8 cellular contexts compared by ENCODE assay signal in the genomic region with DNA sequence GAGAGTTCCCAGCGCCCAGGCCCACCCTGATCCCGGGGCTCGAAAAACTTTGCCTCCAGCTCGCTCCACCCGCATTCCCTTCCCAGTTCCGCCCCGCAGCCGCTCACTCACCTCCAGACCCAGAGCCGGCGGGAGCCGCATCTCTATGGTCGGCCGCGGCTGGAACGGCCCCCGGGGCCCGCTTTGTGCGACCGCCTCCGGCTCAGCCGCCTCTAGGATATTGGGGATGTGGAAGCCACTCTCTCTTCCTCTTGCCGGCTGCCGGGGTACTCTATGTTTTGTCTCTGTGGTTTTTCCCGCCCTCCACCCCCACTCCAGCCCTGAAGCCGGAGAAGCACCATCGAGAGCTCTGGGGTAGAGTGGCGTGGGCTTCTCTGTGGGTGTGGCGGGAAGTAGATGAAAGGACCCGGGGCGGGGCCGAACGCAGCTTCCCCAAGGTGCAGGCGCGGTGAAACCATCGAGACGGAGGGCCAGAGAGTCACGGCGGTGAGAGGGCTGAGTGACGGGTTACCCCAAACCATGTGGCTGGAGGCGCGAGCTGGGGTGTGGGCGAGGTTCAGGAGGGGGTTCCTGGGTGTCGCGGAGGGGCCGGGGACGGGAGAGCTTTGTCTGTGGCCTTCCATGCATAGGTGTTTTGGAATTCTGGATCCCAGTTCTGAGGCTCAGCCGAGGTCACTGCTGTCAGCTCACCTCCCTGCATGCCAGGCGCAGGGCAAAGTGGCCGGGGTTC. TPM values are rescaled to one million over a fixed set of nuclear protein-coding genes. Genes with fewer than 3 reads are reported as not detected.
DNase-seq lines count a peak whose midpoint lies in the region; ATAC-seq and TF ChIP-seq lines count a peak whose summit lies in the region.

BCS1L (plus strand) TSS at position 426 of the 730 bp plus-strand sequence. CDS start 1,305 bp downstream, outside the sequence.
A gene with protein sequence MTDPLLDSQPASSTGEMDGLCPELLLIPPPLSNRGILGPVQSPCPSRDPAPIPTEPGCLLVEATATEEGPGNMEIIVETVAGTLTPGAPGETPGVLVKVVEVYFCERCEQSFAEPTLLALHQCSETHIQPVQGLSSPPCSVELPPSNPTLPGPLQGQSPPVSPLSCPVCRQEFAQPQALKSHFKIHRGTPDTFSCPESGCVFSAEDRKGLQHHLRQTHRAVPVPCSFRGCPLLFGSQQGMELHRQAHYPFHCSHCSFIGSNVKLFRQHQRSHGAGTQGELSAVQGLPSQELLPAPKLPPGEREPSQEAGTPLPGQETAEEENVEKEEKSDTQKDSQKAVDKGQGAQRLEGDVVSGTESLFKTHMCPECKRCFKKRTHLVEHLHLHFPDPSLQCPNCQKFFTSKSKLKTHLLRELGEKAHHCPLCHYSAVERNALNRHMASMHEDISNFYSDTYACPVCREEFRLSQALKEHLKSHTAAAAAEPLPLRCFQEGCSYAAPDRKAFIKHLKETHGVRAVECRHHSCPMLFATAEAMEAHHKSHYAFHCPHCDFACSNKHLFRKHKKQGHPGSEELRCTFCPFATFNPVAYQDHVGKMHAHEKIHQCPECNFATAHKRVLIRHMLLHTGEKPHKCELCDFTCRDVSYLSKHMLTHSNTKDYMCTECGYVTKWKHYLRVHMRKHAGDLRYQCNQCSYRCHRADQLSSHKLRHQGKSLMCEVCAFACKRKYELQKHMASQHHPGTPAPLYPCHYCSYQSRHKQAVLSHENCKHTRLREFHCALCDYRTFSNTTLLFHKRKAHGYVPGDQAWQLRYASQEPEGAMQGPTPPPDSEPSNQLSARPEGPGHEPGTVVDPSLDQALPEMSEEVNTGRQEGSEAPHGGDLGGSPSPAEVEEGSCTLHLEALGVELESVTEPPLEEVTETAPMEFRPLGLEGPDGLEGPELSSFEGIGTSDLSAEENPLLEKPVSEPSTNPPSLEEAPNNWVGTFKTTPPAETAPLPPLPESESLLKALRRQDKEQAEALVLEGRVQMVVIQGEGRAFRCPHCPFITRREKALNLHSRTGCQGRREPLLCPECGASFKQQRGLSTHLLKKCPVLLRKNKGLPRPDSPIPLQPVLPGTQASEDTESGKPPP (N-terminal part only) (minus strand): TSS at position 366 of the 730 bp plus-strand sequence. CDS start 3,194 bp downstream, outside the sequence.

- no peaks in the 10 kb centered on the region for H3K9me2 ChIP-seq in SU-DHL-6 (replicated peaks; ENCODE audit: insufficient read depth, low read length)

- no peak for TF ChIP-seq EP300 in ovary (IDR thresholded peaks at IDR 0.05)

- no peak for TF ChIP-seq CTCF in GM12864 (IDR thresholded peaks at IDR 0.05; ENCODE audit: low read depth, low read length, missing control alignments)
- no peak for TF ChIP-seq CTCF in SU-DHL-6 (IDR thresholded peaks at IDR 0.05; ENCODE audit: insufficient read depth, low read length, poor library complexity, severe bottlenecking)
- no peak for TF ChIP-seq CTCF in ovary (IDR thresholded peaks at IDR 0.05)

- no peak for TF ChIP-seq POLR2A in ovary (IDR thresholded peaks at IDR 0.05)

- H3K36me3 ChIP-seq in SU-DHL-6 (ENCODE audit: low read length) (peaks cover 4% of the 10 kb centered on the region; the same call in 1 of the 2 replicates), ovary (no peaks in the 10 kb centered on the region), thymus (ENCODE audit: control insufficient read depth, insufficient read depth) (peaks cover 40% of the 10 kb centered on the region)

- peak within 1 kb of the TSS; percentile 96 for H3K4me3 Mint-ChIP-seq in activated naive CD8-positive, alpha-beta T cell treated with anti-CD3 and anti-CD28 coated beads for 36 hours

- peaks cover 26% of the 10 kb centered on the region for H3K36me3 Mint-ChIP-seq in activated naive CD8-positive, alpha-beta T cell treated with anti-CD3 and anti-CD28 coated beads for 36 hours

- H4K20me1 ChIP-seq in SU-DHL-6 (ENCODE audit: low read depth, low read length) = no peaks in the 10 kb centered on the region

- peaks cover 7% of the 10 kb centered on the region for H3K4me1 ChIP-seq in ovary (ENCODE audit: insufficient read depth)
- peaks cover 3% of the 10 kb centered on the region for H3K4me1 ChIP-seq in thymus (ENCODE audit: control insufficient read depth, insufficient read depth, low read length)

- H3K27me3 Mint-ChIP-seq in activated naive CD8-positive, alpha-beta T cell treated with anti-CD3 and anti-CD28 coated beads for 36 hours = no peaks in the 10 kb centered on the region

- intact Hi-C loops in Right ventricle myocardium inferior (cut with DNase I) = loop anchor here (5.0 kb wide), 1 partner anchor 252 kb away; no protein-coding TSS in a partner anchor
- intact Hi-C loops in ovary (cut with DNase I) = loop anchor here in 1 of 4 donors (10.0 kb wide), 2 partner anchors 255 to 385 kb away; partner anchors contain the start of genes AAMP and PNKD

- H2AFZ ChIP-seq in SU-DHL-6 (ENCODE audit: low read depth, low read length, severe bottlenecking) = peak within 1 kb of the TSS; percentile 87

- H3K27ac Mint-ChIP-seq in activated naive CD8-positive, alpha-beta T cell treated with anti-CD3 and anti-CD28 coated beads for 36 hours = peak within 1 kb of the TSS; percentile 92

- no peaks in the 10 kb centered on the region for H3K9me3 ChIP-seq in SU-DHL-6 (ENCODE audit: insufficient read depth, low read length)
- H3K9me3 ChIP-seq in ovary = no peaks in the 10 kb centered on the region
- peaks cover 1% of the 10 kb centered on the region for H3K9me3 ChIP-seq in thymus (ENCODE audit: control insufficient read depth)

- H3K9me3 Mint-ChIP-seq in activated naive CD8-positive, alpha-beta T cell treated with anti-CD3 and anti-CD28 coated beads for 36 hours = no peaks in the 10 kb centered on the region

- DNase-seq in GM12864 (ENCODE audit: low read depth) (peak; percentile 72), NCI-H1417 (lab: John Stamatoyannopoulos, UW) (peak; percentile 85 to 93 (median 93)), Right ventricle myocardium inferior (ENCODE audit: missing footprints) (peak; percentile 96), ovary (peak; percentile 82 to 91 (median 83))
- peak; percentile 97 for DNase-seq in activated naive CD8-positive, alpha-beta T cell treated with anti-CD3 and anti-CD28 coated beads for 36 hours

- peak; percentile 96 for ATAC-seq in HG02678 (IDR thresholded peaks at IDR 0.05; ENCODE audit: unreplicated experiment)
- peak; percentile 96 for ATAC-seq in Right ventricle myocardium inferior

- H3K27ac ChIP-seq in SU-DHL-6 (ENCODE audit: low read depth, low read length) = peak within 1 kb of the TSS; percentile 60
- no peak within 1 kb of the TSS for H3K27ac ChIP-seq in ovary
- H3K27ac ChIP-seq in thymus (ENCODE audit: low read depth) = peak within 1 kb of the TSS; percentile 69

- H3K79me2 ChIP-seq in SU-DHL-6 (ENCODE audit: insufficient read depth, low read length) = peaks cover 47% of the 10 kb centered on the region

- H3K9ac ChIP-seq in SU-DHL-6 (ENCODE audit: low read length) = peak within 1 kb of the TSS; percentile 95

- WGBS in ovary, 3 donors = 0 to 1% (median 1%) methylated on average over 49 of the region's 49 CpGs
- under 1% methylated on average over 49 of the region's 49 CpGs for WGBS in thymus

- peak within 1 kb of the TSS; percentile 88 for H3K4me3 ChIP-seq in GM12864 (ENCODE audit: low read depth, low read length)
- peak within 1 kb of the TSS; percentile 77 for H3K4me3 ChIP-seq in SU-DHL-6 (ENCODE audit: insufficient read depth, low read length, poor library complexity, severe bottlenecking)
- H3K4me3 ChIP-seq in ovary = peak within 1 kb of the TSS; percentile 97
- H3K4me3 ChIP-seq in thymus (ENCODE audit: low read length) = peak within 1 kb of the TSS; percentile 77

- H3F3A ChIP-seq in SU-DHL-6 (ENCODE audit: insufficient read depth) = no peaks in the 10 kb centered on the region

- H3K27me3 ChIP-seq in SU-DHL-6 (ENCODE audit: low read length) (no peaks in the 10 kb centered on the region), ovary (no peaks in the 10 kb centered on the region), thymus (ENCODE audit: control insufficient read depth, insufficient read depth) (no peaks in the 10 kb centered on the region)

- peaks cover 27% of the 10 kb centered on the region for H3K4me1 Mint-ChIP-seq in activated naive CD8-positive, alpha-beta T cell treated with anti-CD3 and anti-CD28 coated beads for 36 hours

- peak within 1 kb of the TSS; percentile 82 for H3K4me2 ChIP-seq in SU-DHL-6 (ENCODE audit: low read depth, low read length, poor library complexity, severe bottlenecking)

RNA-seq across cellular contexts. Expression of gene BCS1L, which starts in this region (rescaled TPM):
- total RNA-seq in activated naive CD8-positive, alpha-beta T cell treated with anti-CD3 and anti-CD28 coated beads for 36 hours = 10 to 100 TPM; 90.3 to 96.4 TPM
- total RNA-seq in Right ventricle myocardium inferior (51.1 TPM), ovary (10 to 100 TPM; 14.7 to 45.2 (median 35.0) TPM)
- polyA plus RNA-seq in ovary (10 to 100 TPM; 31.5 to 34.4 TPM), thymus (34.5 TPM)

RNA-seq across cellular contexts. Expression of the second gene that starts in this region (rescaled TPM):
- 10 to 100 TPM; 55.2 to 55.4 TPM for total RNA-seq in activated naive CD8-positive, alpha-beta T cell treated with anti-CD3 and anti-CD28 coated beads for 36 hours
- total RNA-seq in Right ventricle myocardium inferior (18.6 TPM), ovary (10 to 100 TPM; 10.9 to 33.9 (median 24.0) TPM)
- polyA plus RNA-seq in ovary (1 to 10 TPM; 7.0 to 8.2 TPM), thymus (6.7 TPM)

Comparison
In these comparisons a context has a peak if more than half of its experiments do, and no peak if none do; other contexts are left out.
1. H3K27ac ChIP-seq: peak in SU-DHL-6 (single experiment) and thymus (single experiment); none in ovary (0 of 2).
2. Peak in every context shown above with its lines, with median percentiles within 50 percentile points of each other: DNase-seq and H3K4me3 ChIP-seq.